Comparison of ENCODE assay signal across 9 cellular contexts in the genomic region with DNA sequence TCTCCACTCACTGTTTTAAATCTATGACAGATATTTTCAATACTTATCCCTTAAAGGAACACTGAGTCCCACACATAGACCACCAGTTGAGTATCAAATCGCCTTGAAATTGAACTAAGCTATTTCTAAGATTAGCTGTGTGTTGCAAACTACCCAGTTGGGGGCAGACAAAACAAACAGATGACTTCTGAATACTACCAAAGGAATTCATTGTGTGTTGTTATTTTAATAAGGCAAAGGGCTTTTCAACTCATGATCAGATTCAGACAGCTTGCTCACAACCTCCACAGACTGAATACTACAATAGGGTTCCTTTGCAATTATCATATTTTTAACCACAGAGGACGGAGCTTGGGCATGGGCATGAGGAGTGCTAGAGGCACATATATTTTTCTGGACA.
DNase-seq lines count a peak whose midpoint lies in the region; ATAC-seq, FAIRE-seq and TF ChIP-seq lines count a peak whose summit lies in the region.
"Had no signal": no experiment of that assay in that cellular context is flagged by ENCODE, and none has a peak within 500 bp of the region (broad histone marks: within the 10 kb centered on the region; RNA-seq: fewer than 3 reads in every experiment).

No MANE protein-coding gene starts in this region.

- no peak overlapping the region for H3K27ac Mint-ChIP-seq in activated CD8-positive, alpha-beta T cell treated with anti-CD3 and anti-CD28 coated beads for 36 hours

- TF ChIP-seq POLR2A in GM12892 (IDR thresholded peaks at IDR 0.05; ENCODE audit: low read depth, low read length) = no peak

- DNase-seq in GM12892 (ENCODE audit: insufficient read length) = no peak
- peak; percentile 3 for DNase-seq in OCI-M1 (lab: John Stamatoyannopoulos, UW)
- peak; percentile 59 for DNase-seq in fibroblast of gingiva (ENCODE audit: low read depth)
- peak; percentile 1 for DNase-seq in putamen (ENCODE audit: low spot score)
- DNase-seq in activated CD8-positive, alpha-beta T cell treated with anti-CD3 and anti-CD28 coated beads for 36 hours = no peak
- no peak for DNase-seq in posterior cingulate gyrus
- DNase-seq in omental fat pad (ENCODE audit: low spot score) = no peak
- DNase-seq: NCI-H446 treated with DMSO at 0.1 percent for 48 hours, T-helper 2 cell had no signal

- intact Hi-C loops in activated CD8-positive, alpha-beta T cell treated with anti-CD3 and anti-CD28 coated beads for 36 hours (cut with micrococcal nuclease) = no loop called here
- intact Hi-C loops in posterior cingulate gyrus (cut with DNase I) = loop anchor here (5.0 kb wide), 1 partner anchor 79 kb away; no protein-coding TSS in a partner anchor

- ATAC-seq in activated CD8-positive, alpha-beta T cell treated with anti-CD3 and anti-CD28 coated beads for 36 hours = no peak
- no peak for ATAC-seq in omental fat pad (ENCODE audit: low FRiP score)

- FAIRE-seq in GM12892 (lab: Jason Lieb, UNC) = peak; percentile 61

- CTCF ChIA-PET in activated CD8-positive, alpha-beta T cell treated with anti-CD3 and anti-CD28 coated beads for 36 hours (lab: Charles Lee) = interaction anchor here (0.7 to 1.8 kb wide), 6 partner anchors 48 to 224 kb away, joined by 3 to 4 read pairs (median 3); no protein-coding TSS in a partner anchor

- H3K4me1 Mint-ChIP-seq in activated CD8-positive, alpha-beta T cell treated with anti-CD3 and anti-CD28 coated beads for 36 hours (ENCODE audit: low read depth) = no peaks in the 10 kb centered on the region

- no peaks in the 10 kb centered on the region for H3K9me3 Mint-ChIP-seq in activated CD8-positive, alpha-beta T cell treated with anti-CD3 and anti-CD28 coated beads for 36 hours

- H3K27me3 Mint-ChIP-seq in activated CD8-positive, alpha-beta T cell treated with anti-CD3 and anti-CD28 coated beads for 36 hours = no peaks in the 10 kb centered on the region

- no peak for TF ChIP-seq CTCF in activated CD8-positive, alpha-beta T cell treated with anti-CD3 and anti-CD28 coated beads for 36 hours (IDR thresholded peaks at IDR 0.05)
- no peak for TF ChIP-seq CTCF in omental fat pad (IDR thresholded peaks at IDR 0.05)

- H3K36me3 Mint-ChIP-seq in activated CD8-positive, alpha-beta T cell treated with anti-CD3 and anti-CD28 coated beads for 36 hours (ENCODE audit: low read depth) = no peaks in the 10 kb centered on the region

- no peak overlapping the region for H3K4me3 Mint-ChIP-seq in activated CD8-positive, alpha-beta T cell treated with anti-CD3 and anti-CD28 coated beads for 36 hours

- POLR2A ChIA-PET in activated CD8-positive, alpha-beta T cell treated with anti-CD3 and anti-CD28 coated beads for 36 hours (lab: Charles Lee) = no interaction called here

Comparison
In these comparisons a context has a peak if more than half of its experiments do, and no peak if none do; other contexts are left out.
1. DNase-seq: peak in OCI-M1 (single experiment), fibroblast of gingiva (single experiment) and putamen (single experiment); none in GM12892 (single experiment), activated CD8-positive, alpha-beta T cell treated with anti-CD3 and anti-CD28 coated beads for 36 hours (single experiment), posterior cingulate gyrus (0 of 10) and omental fat pad (single experiment).